In the genomic region with DNA sequence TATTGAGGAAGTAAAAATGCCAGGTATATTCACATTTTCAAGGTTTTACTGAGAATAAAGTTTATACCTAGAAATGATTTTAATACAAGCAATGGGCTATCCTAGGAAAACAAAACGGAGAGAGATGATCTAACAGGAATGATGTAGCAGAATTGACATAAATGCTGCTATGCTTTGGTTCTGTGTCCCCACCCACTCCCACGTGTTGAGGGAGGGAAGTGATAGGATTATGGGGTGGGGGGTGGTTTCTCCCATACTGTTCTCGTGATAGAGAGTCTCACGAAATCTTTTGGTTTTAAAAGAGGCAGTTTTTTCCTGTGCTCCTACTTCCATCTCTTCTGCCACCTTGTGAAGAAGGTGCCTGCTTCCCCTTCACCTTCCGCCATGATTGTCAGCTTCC, we compare ENCODE assay signal across 8 cellular contexts.
A peak's percentile ranks its signal among the peaks of the same experiment; 100 is the strongest.
DNase-seq lines count a peak whose midpoint lies in the region; ATAC-seq, FAIRE-seq and TF ChIP-seq lines count a peak whose summit lies in the region.
"Not testable (repeated sequence)": the region's sequence is repeated elsewhere in the genome, so short reads cannot be mapped to it uniquely, and the experiment has no call there.

No MANE protein-coding gene starts in this region.

- DNase-seq in A549 (ENCODE audit: low read depth in 1 of 2, low spot score in 1 of 2); nephron progenitor cell: not testable (repeated sequence)
- DNase-seq in ELR (ENCODE audit: low read depth) (peak; percentile 35), KBM-7 (peak; percentile 9), OCI-M1 (lab: John Stamatoyannopoulos, UW) (peak; percentile 82), mammary epithelial cell (peak; percentile 1), foreskin keratinocyte (peak; percentile 1 to 33)

- not testable (repeated sequence) for BruUV-seq in mammary epithelial cell (replicated peaks; lab: Mats Ljungman, UMichigan)

- H4K20me1 ChIP-seq in mammary epithelial cell (ENCODE audit: insufficient read depth, low read length), result not testable (repeated sequence)

- H3K4me3 Mint-ChIP-seq in activated naive CD8-positive, alpha-beta T cell; nephron progenitor cell: not testable (repeated sequence)

- peak overlapping the region; percentile 34 for H3K27ac Mint-ChIP-seq in activated naive CD8-positive, alpha-beta T cell
- peak overlapping the region; percentile 42 for H3K27ac Mint-ChIP-seq in nephron progenitor cell

- not testable (repeated sequence) for H3K4me1 ChIP-seq in A549; mammary epithelial cell (ENCODE audit: insufficient read depth, low read length)
- H3K4me1 ChIP-seq in foreskin keratinocyte, result peaks cover 13% of the 10 kb centered on the region

- in situ Hi-C loops in KBM-7 (cut with MboI; ENCODE audit: low pct_unique_long_range_greater_than_20kb, low sequenced_read_pairs); mammary epithelial cell (cut with MboI; ENCODE audit: low sequenced_read_pairs in 2 of 2): not testable (repeated sequence)

- peak overlapping the region; percentile 41; the same call in 1 of the 3 replicates for H3K4me2 ChIP-seq in A549
- H3K4me2 ChIP-seq in mammary epithelial cell (ENCODE audit: insufficient read depth, low read depth, low read length), result not testable (repeated sequence)

- ATAC-seq in A549, foreskin keratinocyte: not testable (repeated sequence)

- intact Hi-C loops in mammary epithelial cell (cut with micrococcal nuclease), result not testable (repeated sequence)

- H3K4me1 Mint-ChIP-seq in activated naive CD8-positive, alpha-beta T cell (ENCODE audit: low read depth); nephron progenitor cell: not testable (repeated sequence)

- not testable (repeated sequence) for FAIRE-seq in A549 (lab: Jason Lieb, UNC)

- not testable (repeated sequence) for TF ChIP-seq RAD21 in A549 (conservative IDR thresholded peaks at IDR 0.05 in 1 of 2, IDR thresholded peaks at IDR 0.05 in 1 of 2)

- H3K36me3 ChIP-seq in mammary epithelial cell (ENCODE audit: insufficient read depth, low read length), result not testable (repeated sequence)

- not testable (repeated sequence) for H3K27me3 ChIP-seq in mammary epithelial cell (ENCODE audit: insufficient read depth, low read length); foreskin keratinocyte

- not testable (repeated sequence) for H3K36me3 Mint-ChIP-seq in activated naive CD8-positive, alpha-beta T cell; nephron progenitor cell (ENCODE audit: low read depth)

- POLR2A ChIA-PET in A549 (lab: Yijun Ruan, JAX), result not testable (repeated sequence)

- TF ChIP-seq EP300 in A549 (IDR thresholded peaks at IDR 0.05), result not testable (repeated sequence)

- not testable (repeated sequence) for H3K9ac ChIP-seq in mammary epithelial cell (ENCODE audit: insufficient read depth, low read length)

- 41% methylated on average over 5 of the region's 5 CpGs for WGBS in A549 (ENCODE audit: missing lambda C conversion rate)
- 34% methylated on average over 3 of the region's 5 CpGs for WGBS in mammary epithelial cell (ENCODE audit: low coverage, missing lambda C conversion rate)

- not testable (repeated sequence) for TF ChIP-seq POLR2A in A549 (IDR thresholded peaks at IDR 0.05; ENCODE audit: low read length)

- TF ChIP-seq CTCF in A549 (IDR thresholded peaks at IDR 0.05); mammary epithelial cell (conservative IDR thresholded peaks at IDR 0.05 in 1 of 2, IDR thresholded peaks at IDR 0.05 in 1 of 2; ENCODE audit: extremely low read depth in 1 of 2, insufficient read depth in 1 of 2, low read depth in 1 of 2, low read length in 2 of 2); foreskin keratinocyte (conservative IDR thresholded peaks at IDR 0.05); nephron progenitor cell (IDR thresholded peaks at IDR 0.05): not testable (repeated sequence)

- H3K27ac ChIP-seq in A549; mammary epithelial cell (ENCODE audit: insufficient read depth, low read depth, low read length); foreskin keratinocyte: not testable (repeated sequence)

- H2AFZ ChIP-seq in mammary epithelial cell (ENCODE audit: low read depth, low read length), result not testable (repeated sequence)

- dilution Hi-C loops in mammary epithelial cell (cut with HindIII; ENCODE audit: low sequenced_read_pairs), result not testable (repeated sequence)

- CTCF ChIA-PET in A549 (lab: Yijun Ruan, JAX); mammary epithelial cell (lab: Charles Lee; ENCODE audit: low non-redundant PET): not testable (repeated sequence)

- H3K9me3 Mint-ChIP-seq in activated naive CD8-positive, alpha-beta T cell (ENCODE audit: low read depth), result not testable (repeated sequence)
- peaks cover 14% of the 10 kb centered on the region for H3K9me3 Mint-ChIP-seq in nephron progenitor cell

- not testable (repeated sequence) for H3K9me3 ChIP-seq in A549; mammary epithelial cell (replicated peaks; ENCODE audit: insufficient read depth, low read length)

- not testable (repeated sequence) for H3K27me3 Mint-ChIP-seq in activated naive CD8-positive, alpha-beta T cell; nephron progenitor cell (ENCODE audit: low read depth, poor library complexity)

- H3K4me3 ChIP-seq in A549; mammary epithelial cell (replicated peaks in 1 of 3; ENCODE audit: insufficient read depth in 1 of 3, low read depth in 2 of 3, low read length in 3 of 3): not testable (repeated sequence)

- H3K79me2 ChIP-seq in mammary epithelial cell (ENCODE audit: insufficient read depth, low read length), result not testable (repeated sequence)
